Comparison of ENCODE assay signal across 8 cellular contexts in the genomic region with DNA sequence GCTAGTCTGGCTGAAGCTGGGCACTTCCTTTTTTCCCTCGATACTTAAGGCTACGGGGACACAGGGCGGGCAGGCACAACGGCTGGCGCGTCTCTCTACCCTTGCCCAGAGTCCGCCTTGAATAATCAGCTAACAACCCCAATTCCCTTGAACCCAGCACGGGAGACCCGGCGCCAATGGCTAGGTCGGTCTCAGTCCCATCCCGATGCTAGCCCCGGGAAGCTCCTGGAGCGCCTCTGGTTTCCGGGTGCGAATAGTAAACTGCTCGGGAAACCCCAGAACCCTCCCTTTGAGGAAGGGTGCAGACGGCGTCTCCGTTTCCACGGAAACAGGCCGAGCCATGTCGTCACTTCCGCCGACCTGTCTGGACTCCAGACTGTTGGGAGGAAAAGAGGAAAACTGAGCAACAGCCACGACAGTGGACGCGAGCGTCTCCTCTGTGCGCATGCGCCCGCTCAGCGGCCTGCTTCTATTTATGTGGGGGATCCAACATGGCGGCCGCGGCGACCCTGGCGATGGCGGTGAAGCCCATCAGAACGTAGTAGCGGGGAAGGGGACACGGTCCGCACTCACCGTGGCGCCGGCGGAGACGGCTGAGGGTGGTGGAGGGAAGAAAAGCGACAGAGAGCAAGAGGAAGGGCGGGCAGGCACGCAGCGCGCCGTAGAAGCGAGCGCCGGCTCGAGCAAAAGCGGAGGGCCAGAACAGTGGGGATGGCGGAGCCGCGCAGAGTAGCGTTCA.
A peak's percentile ranks its signal among the peaks of the same experiment; 100 is the strongest.
DNase-seq lines count a peak whose midpoint lies in the region; ATAC-seq and TF ChIP-seq lines count a peak whose summit lies in the region.

A gene (plus strand): TSS at position 464 of the 739 bp plus-strand sequence. CDS start 248 bp downstream, at position 712.

- ATAC-seq in HG03439 (IDR thresholded peaks at IDR 0.05; ENCODE audit: unreplicated experiment), result peak; percentile 97

- H3K4me3 ChIP-seq in choroid plexus epithelial cell (ENCODE audit: low read depth, low read length), result peak within 1 kb of the TSS; percentile 78

- no peak for TF ChIP-seq CTCF in choroid plexus epithelial cell (conservative IDR thresholded peaks at IDR 0.05; ENCODE audit: low read depth, low read length)

- peak; percentile 81 for TF ChIP-seq POLR2A in GM19193 (IDR thresholded peaks at IDR 0.05; ENCODE audit: extremely low read depth, insufficient read depth, insufficient read length)

- DNase-seq in AML-193 (lab: John Stamatoyannopoulos, UW), result peak; percentile 92
- peak; percentile 78 for DNase-seq in NCI-H510A treated with DMSO at 0.1 percent for 48 hours (lab: John Stamatoyannopoulos, UW)
- peak; percentile 87 to 91 for DNase-seq in activated CD4-positive, alpha-beta T cell treated with anti-CD3 and anti-CD28 coated beads for 24 hours (ENCODE audit: low read depth in 2 of 2)
- DNase-seq in choroid plexus epithelial cell (ENCODE audit: low read depth), result peak; percentile 98
- peak; percentile 94 for DNase-seq in kidney glomerular epithelial cell (lab: John Stamatoyannopoulos, UW)
- peak; percentile 75 to 80 for DNase-seq in stimulated activated CD4-positive, alpha-beta T cell treated with anti-CD3 and anti-CD28 coated beads, Interleukin-1b, Interleukin-23, amount 100 ng/mL, for 1 hour (ENCODE audit: low read depth in 2 of 2)

Comparison
In these comparisons a context has a peak if more than half of its experiments do, and no peak if none do; other contexts are left out.
1. Peak in every context shown above with its lines: DNase-seq, ATAC-seq and H3K4me3 ChIP-seq.